Comparison of ENCODE assay signal across 12 cellular contexts in the genomic region with DNA sequence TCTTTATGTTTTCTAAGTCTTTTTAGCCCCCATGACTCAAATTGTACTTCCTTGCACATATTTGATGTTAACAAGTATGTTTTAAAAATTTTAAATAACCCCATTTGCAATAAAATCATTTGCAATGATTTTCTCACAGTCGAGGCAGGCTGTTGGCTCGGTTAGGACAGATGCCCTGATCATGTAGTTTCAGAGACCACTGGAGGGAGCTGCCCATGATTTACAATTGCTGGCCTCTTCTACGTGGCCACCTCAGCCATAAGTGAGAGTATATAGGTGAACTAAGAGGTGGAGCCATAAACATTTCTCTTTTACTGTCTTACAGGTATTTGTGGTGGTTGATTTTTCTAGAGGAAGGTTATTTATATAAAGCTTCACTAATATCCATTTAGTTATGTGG. TPM values are rescaled to one million over a fixed set of nuclear protein-coding genes. Genes with fewer than 3 reads are reported as not detected.
DNase-seq lines count a peak whose midpoint lies in the region; ATAC-seq, FAIRE-seq and TF ChIP-seq lines count a peak whose summit lies in the region.
"Had no signal": no experiment of that assay in that cellular context is flagged by ENCODE, and none has a peak within 500 bp of the region (broad histone marks: within the 10 kb centered on the region; RNA-seq: fewer than 3 reads in every experiment).

No MANE protein-coding gene starts in this region.

- DNase-seq in activated CD4-positive, alpha-beta T cell treated with anti-CD3 and anti-CD28 coated beads, Interleukin-2, amount 10 ng/mL, durations not matched to agents 24 days and 14 days, result no peak
- no peak for DNase-seq in activated CD4-positive, alpha-beta T cell treated with anti-CD3 and anti-CD28 coated beads, Interleukin-2, amount 50 U/mL, for 1 hour
- no peak for DNase-seq in activated CD8-positive, alpha-beta T cell treated with anti-CD3 and anti-CD28 coated beads, Interleukin-2, amount 10 ng/mL, durations not matched to agents 7 days and 5 days
- DNase-seq in hepatocyte (ENCODE audit: low spot score), result no peak
- no peak for DNase-seq in NCI-H2171 (lab: John Stamatoyannopoulos, UW)
- no peak for DNase-seq in GM10248 (ENCODE audit: extremely low spot score)
- no peak for DNase-seq in small intestine
- DNase-seq: H7, heart left ventricle, NCI-H526 treated with DMSO at 0.1 percent for 48 hours had no signal

- peak overlapping the region in 2 of 5 donors; percentile 20 to 93 for H3K9ac ChIP-seq in subcutaneous abdominal adipose tissue (ENCODE audit: low read length in 5 of 5)

- peak overlapping the region; percentile 81 for H3K4me2 ChIP-seq in hepatocyte

- no peaks in the 10 kb centered on the region for H3K36me3 ChIP-seq in hepatocyte (replicated peaks; ENCODE audit: insufficient read depth, low read depth)
- H3K36me3 ChIP-seq in subcutaneous abdominal adipose tissue (ENCODE audit: control insufficient read depth in 5 of 5, insufficient read depth in 5 of 5, low read length in 5 of 5), result peaks cover 6 to 23% (median 13%) of the 10 kb centered on the region in 5 donors
- peaks cover 0 to 4% of the 10 kb centered on the region in 2 donors for H3K36me3 ChIP-seq in small intestine (ENCODE audit: control insufficient read depth in 2 of 2, insufficient read depth in 2 of 2, low read length in 2 of 2)

- no peaks in the 10 kb centered on the region for H3K27me3 ChIP-seq in hepatocyte
- no peaks in the 10 kb centered on the region for H3K27me3 ChIP-seq in subcutaneous abdominal adipose tissue (ENCODE audit: control insufficient read depth in 5 of 5, insufficient read depth in 4 of 5, low read length in 5 of 5)
- H3K27me3 ChIP-seq in small intestine (ENCODE audit: control insufficient read depth in 2 of 2, insufficient read depth in 2 of 2, low read length in 2 of 2), result no peaks in the 10 kb centered on the region
- H3K27me3 ChIP-seq: body of pancreas, heart left ventricle had no signal

- peaks cover 18% of the 10 kb centered on the region for H3K4me1 ChIP-seq in hepatocyte (ENCODE audit: insufficient read depth)
- peaks cover 2 to 36% (median 32%) of the 10 kb centered on the region in 5 donors for H3K4me1 ChIP-seq in subcutaneous abdominal adipose tissue (ENCODE audit: control insufficient read depth in 5 of 5, insufficient read depth in 5 of 5, low read length in 5 of 5)
- H3K4me1 ChIP-seq in small intestine (ENCODE audit: control insufficient read depth in 2 of 2, insufficient read depth in 1 of 2, low read depth in 1 of 2, low read length in 1 of 2), result peaks cover 0 to 10% of the 10 kb centered on the region in 2 donors

- H3K9me3 ChIP-seq in hepatocyte (ENCODE audit: low read depth), result no peaks in the 10 kb centered on the region
- peaks cover 0 to 9% (median 7%) of the 10 kb centered on the region in 5 donors for H3K9me3 ChIP-seq in subcutaneous abdominal adipose tissue (ENCODE audit: control insufficient read depth in 5 of 5, low read length in 5 of 5)
- H3K9me3 ChIP-seq in small intestine (ENCODE audit: control insufficient read depth, low read depth), result no peaks in the 10 kb centered on the region
- H3K9me3 ChIP-seq: body of pancreas had no signal

- TF ChIP-seq CTCF in hepatocyte (IDR thresholded peaks at IDR 0.05; ENCODE audit: poor library complexity) (peak; percentile 14), GM10248 (IDR thresholded peaks at IDR 0.05; ENCODE audit: control extremely low read depth, extremely low read depth, low read depth, missing control alignments) (no peak)

- H2AFZ ChIP-seq in hepatocyte, result no peak overlapping the region

- CTCF ChIA-PET in activated CD8-positive, alpha-beta T cell treated with anti-CD3 and anti-CD28 coated beads, Interleukin-2, amount 10 ng/mL, durations not matched to agents 7 days and 5 days (lab: Charles Lee), result interaction anchor here (1.1 kb wide), 1 partner anchor 693 kb away, joined by 4 read pairs; no protein-coding TSS in a partner anchor
- CTCF ChIA-PET in GM10248 (lab: Yijun Ruan, JAX), result interaction anchor here (0.8 to 1.7 kb wide), 3 partner anchors 15 to 20 kb away, joined by 3 to 5 read pairs (median 3); no protein-coding TSS in a partner anchor

- peaks cover 38% of the 10 kb centered on the region for H3K4me1 Mint-ChIP-seq in activated CD4-positive, alpha-beta T cell treated with anti-CD3 and anti-CD28 coated beads, Interleukin-2, amount 10 ng/mL, durations not matched to agents 24 days and 14 days
- H3K4me1 Mint-ChIP-seq in activated CD8-positive, alpha-beta T cell treated with anti-CD3 and anti-CD28 coated beads, Interleukin-2, amount 10 ng/mL, durations not matched to agents 7 days and 5 days (ENCODE audit: low read depth), result peaks cover 45% of the 10 kb centered on the region

- FAIRE-seq in small intestine (lab: Jason Lieb, UNC), result no peak

- POLR2A ChIA-PET in activated CD8-positive, alpha-beta T cell treated with anti-CD3 and anti-CD28 coated beads, Interleukin-2, amount 10 ng/mL, durations not matched to agents 7 days and 5 days (lab: Charles Lee), result interaction anchor here (0.6 kb wide), 1 partner anchor 1374 kb away, joined by 4 read pairs; no protein-coding TSS in a partner anchor
- POLR2A ChIA-PET in GM10248 (lab: Yijun Ruan, JAX), result no interaction called here

- H3K27ac ChIP-seq in hepatocyte, result no peak overlapping the region
- H3K27ac ChIP-seq in subcutaneous abdominal adipose tissue (ENCODE audit: low read depth, low read length), result peak overlapping the region; percentile 17
- H3K27ac ChIP-seq in small intestine (ENCODE audit: low read depth in 1 of 2, low read length in 1 of 2), result peak overlapping the region in 1 of 2 donors; percentile 16

- no peaks in the 10 kb centered on the region for H3K9me3 Mint-ChIP-seq in activated CD4-positive, alpha-beta T cell treated with anti-CD3 and anti-CD28 coated beads, Interleukin-2, amount 10 ng/mL, durations not matched to agents 24 days and 14 days
- H3K9me3 Mint-ChIP-seq in activated CD8-positive, alpha-beta T cell treated with anti-CD3 and anti-CD28 coated beads, Interleukin-2, amount 10 ng/mL, durations not matched to agents 7 days and 5 days (ENCODE audit: insufficient read depth), result peaks cover 13% of the 10 kb centered on the region

- H3K27ac Mint-ChIP-seq in activated CD4-positive, alpha-beta T cell treated with anti-CD3 and anti-CD28 coated beads, Interleukin-2, amount 10 ng/mL, durations not matched to agents 24 days and 14 days, result no peak overlapping the region
- no peak overlapping the region for H3K27ac Mint-ChIP-seq in activated CD8-positive, alpha-beta T cell treated with anti-CD3 and anti-CD28 coated beads, Interleukin-2, amount 10 ng/mL, durations not matched to agents 7 days and 5 days

- H4K20me1 ChIP-seq in hepatocyte (ENCODE audit: insufficient read depth, poor library complexity, severe bottlenecking), result no peaks in the 10 kb centered on the region

- peaks cover 26% of the 10 kb centered on the region for H3K79me2 ChIP-seq in hepatocyte

- H3K27me3 Mint-ChIP-seq in activated CD4-positive, alpha-beta T cell treated with anti-CD3 and anti-CD28 coated beads, Interleukin-2, amount 10 ng/mL, durations not matched to agents 24 days and 14 days, result no peaks in the 10 kb centered on the region
- H3K27me3 Mint-ChIP-seq in activated CD8-positive, alpha-beta T cell treated with anti-CD3 and anti-CD28 coated beads, Interleukin-2, amount 10 ng/mL, durations not matched to agents 7 days and 5 days (ENCODE audit: low read depth), result no peaks in the 10 kb centered on the region

- peaks cover 28% of the 10 kb centered on the region for H3K36me3 Mint-ChIP-seq in activated CD4-positive, alpha-beta T cell treated with anti-CD3 and anti-CD28 coated beads, Interleukin-2, amount 10 ng/mL, durations not matched to agents 24 days and 14 days (ENCODE audit: low read depth)
- H3K36me3 Mint-ChIP-seq in activated CD8-positive, alpha-beta T cell treated with anti-CD3 and anti-CD28 coated beads, Interleukin-2, amount 10 ng/mL, durations not matched to agents 7 days and 5 days (ENCODE audit: low read depth), result peaks cover 22% of the 10 kb centered on the region

- H3K4me3 ChIP-seq in hepatocyte (no peak overlapping the region), subcutaneous abdominal adipose tissue (ENCODE audit: low read depth in 1 of 5, low read length in 5 of 5) (peak overlapping the region in 3 of 5 donors; percentile 33 to 89 (median 69)), small intestine (ENCODE audit: low read depth in 1 of 2, low read length in 2 of 2) (no peak overlapping the region)

- H3K9me2 ChIP-seq in hepatocyte (replicated peaks; ENCODE audit: insufficient read depth), result no peaks in the 10 kb centered on the region

- ATAC-seq in activated CD8-positive, alpha-beta T cell treated with anti-CD3 and anti-CD28 coated beads, Interleukin-2, amount 10 ng/mL, durations not matched to agents 7 days and 5 days, result no peak
- ATAC-seq: body of pancreas, heart left ventricle had no signal

- intact Hi-C loops in activated CD4-positive, alpha-beta T cell treated with anti-CD3 and anti-CD28 coated beads, Interleukin-2, amount 10 ng/mL, durations not matched to agents 24 days and 14 days (cut with micrococcal nuclease), result loop anchor here (5.0 to 10.0 kb wide), 9 partner anchors 335 to 1290 kb away; a partner anchor contains a TSS

- H3K4me3 Mint-ChIP-seq in activated CD4-positive, alpha-beta T cell treated with anti-CD3 and anti-CD28 coated beads, Interleukin-2, amount 10 ng/mL, durations not matched to agents 24 days and 14 days, result peak overlapping the region; percentile 97
- H3K4me3 Mint-ChIP-seq in activated CD8-positive, alpha-beta T cell treated with anti-CD3 and anti-CD28 coated beads, Interleukin-2, amount 10 ng/mL, durations not matched to agents 7 days and 5 days, result peak overlapping the region; percentile 12

- WGBS in hepatocyte (ENCODE audit: low lambda C conversion rate, missing lambda C conversion rate), result 73% methylated on average over 3 of the region's 3 CpGs
- WGBS in small intestine, 3 donors, result 83 to 90% (median 84%) methylated on average over 3 of the region's 3 CpGs

RNA-seq across cellular contexts. Expression of a gene that starts 1.7 kb away (rescaled TPM):
- total RNA-seq in activated CD4-positive, alpha-beta T cell treated with anti-CD3 and anti-CD28 coated beads, Interleukin-2, amount 10 ng/mL, durations not matched to agents 24 days and 14 days, result 24.9 and 25.8 TPM in 2 replicates
- 10 to 100 TPM; 16.1 to 18.0 TPM for total RNA-seq in activated CD8-positive, alpha-beta T cell treated with anti-CD3 and anti-CD28 coated beads, Interleukin-2, amount 10 ng/mL, durations not matched to agents 7 days and 5 days
- 24.1 and 37.0 TPM in 2 replicates for total RNA-seq in hepatocyte
- polyA plus RNA-seq in hepatocyte (14.2 and 23.4 TPM in 2 replicates), small intestine (10 to 100 TPM in 1 of 3 donors, 1 to 10 TPM in 2; 5.8 to 14.1 (median 7.8) TPM)

RNA-seq across cellular contexts. Expression of a gene that starts 1.9 kb away (rescaled TPM):
- total RNA-seq in activated CD4-positive, alpha-beta T cell treated with anti-CD3 and anti-CD28 coated beads, Interleukin-2, amount 10 ng/mL, durations not matched to agents 24 days and 14 days, result 2.1 and 2.7 TPM in 2 replicates
- 1 to 10 TPM; 3.2 to 3.7 TPM for total RNA-seq in activated CD8-positive, alpha-beta T cell treated with anti-CD3 and anti-CD28 coated beads, Interleukin-2, amount 10 ng/mL, durations not matched to agents 7 days and 5 days
- total RNA-seq in hepatocyte, result 4.5 and 6.1 TPM in 2 replicates
- 9.0 and 9.2 TPM in 2 replicates for polyA plus RNA-seq in hepatocyte
- polyA plus RNA-seq in small intestine, result 1 to 10 TPM; 1.6 to 4.3 (median 2.0) TPM

Comparison
In these comparisons a context has a peak if more than half of its experiments do, and no peak if none do; other contexts are left out.
1. H3K4me3 ChIP-seq: peak in subcutaneous abdominal adipose tissue (3 of 5); none in hepatocyte (single experiment) and small intestine (0 of 2).